ENCODE assay signal across 15 cellular contexts in genomic region chr3:42847731-42848130, GRCh38. TPM values are rescaled to one million over a fixed set of nuclear protein-coding genes. Genes with fewer than 3 reads are reported as not detected.
DNase-seq lines count a peak whose midpoint lies in the region; ATAC-seq, FAIRE-seq and TF ChIP-seq lines count a peak whose summit lies in the region.
"Had no signal": no experiment of that assay in that cellular context is flagged by ENCODE, and none has a peak within 500 bp of the region (broad histone marks: within the 10 kb centered on the region; RNA-seq: fewer than 3 reads in every experiment).

No MANE protein-coding gene starts in this region.

- H3K4me3 ChIP-seq in HepG2 (replicated peaks in 1 of 3; ENCODE audit: insufficient read depth in 1 of 3, low read depth in 2 of 3, low read length in 3 of 3) = no peak overlapping the region
- H3K4me3 ChIP-seq: colonic mucosa, SK-N-MC had no signal

- H3K27me3 Mint-ChIP-seq in activated T-helper 17 cell treated with anti-CD3 and anti-CD28 coated beads, Interleukin-2, amount 50 U/mL, for 72 hours = peaks cover 4% of the 10 kb centered on the region
- H3K27me3 Mint-ChIP-seq in stimulated activated memory B cell treated with anti-CD40 and anti-IgM and Interleukin-4, amounts not matched to agents 10 μg/mL and 1 μg/mL and 100 μg/mL, for 72 hours = no peaks in the 10 kb centered on the region
- H3K27me3 Mint-ChIP-seq: activated CD4-positive, alpha-beta T cell treated with anti-CD3 and anti-CD28 coated beads, Interleukin-2, amount 10 ng/mL, durations not matched to agents 7 days and 5 days had no signal

- no peak overlapping the region for H3K9ac ChIP-seq in HepG2 (ENCODE audit: insufficient read depth, low read depth, low read length)

- H3K4me1 ChIP-seq in HepG2 (ENCODE audit: insufficient read depth, low read length) = peaks cover 90% of the 10 kb centered on the region
- H3K4me1 ChIP-seq: colonic mucosa had no signal

- FAIRE-seq in HepG2 (lab: Jason Lieb, UNC) = no peak

- TF ChIP-seq RAD21 in HepG2 (CRISPR knock-in tag; IDR thresholded peaks at IDR 0.05) = no peak

- peak overlapping the region; percentile 51 for H3K27ac ChIP-seq in HepG2 (ENCODE audit: extremely low read length, insufficient read depth, low read length)
- H3K27ac ChIP-seq: colonic mucosa, SK-N-MC had no signal

- no peak for TF ChIP-seq POLR2A in HepG2 (IDR thresholded peaks at IDR 0.05; ENCODE audit: insufficient read depth in 1 of 2, low read depth in 2 of 2, low read length in 2 of 2)

- no peak for ATAC-seq in activated T-helper 17 cell treated with anti-CD3 and anti-CD28 coated beads, Interleukin-2, amount 50 U/mL, for 72 hours (replicated peaks)
- no peak for ATAC-seq in HepG2
- ATAC-seq in stimulated activated memory B cell treated with anti-CD40 and anti-IgM and Interleukin-4, amounts not matched to agents 10 μg/mL and 1 μg/mL and 100 μg/mL, for 72 hours = no peak
- no peak for ATAC-seq in Right ventricle myocardium superior (ENCODE audit: poor library complexity)
- ATAC-seq in HG02763 (IDR thresholded peaks at IDR 0.05; ENCODE audit: unreplicated experiment) = no peak

- H3K27ac Mint-ChIP-seq in activated T-helper 17 cell treated with anti-CD3 and anti-CD28 coated beads, Interleukin-2, amount 50 U/mL, for 72 hours = peak overlapping the region; percentile 87
- H3K27ac Mint-ChIP-seq in stimulated activated memory B cell treated with anti-CD40 and anti-IgM and Interleukin-4, amounts not matched to agents 10 μg/mL and 1 μg/mL and 100 μg/mL, for 72 hours = peak overlapping the region; percentile 77

- CTCF ChIA-PET in HepG2 (lab: Yijun Ruan, JAX; ENCODE audit: low intra/inter-chr PET ratio, low total read pairs) = no interaction called here

- H3K79me2 ChIP-seq in HepG2 (ENCODE audit: insufficient read depth, low read length) = no peaks in the 10 kb centered on the region

- TF ChIP-seq EP300 in HepG2 (IDR thresholded peaks at IDR 0.05; ENCODE audit: low read depth in 2 of 2, low read length in 2 of 2) = no peak
- TF ChIP-seq EP300 in HepG2 (CRISPR knock-in tag; IDR thresholded peaks at IDR 0.05; ENCODE audit: borderline replicate concordance) = 0 out of 2 replicates have a peak, but pooled peaks have one; percentile 35

- H3K36me3 Mint-ChIP-seq in activated T-helper 17 cell treated with anti-CD3 and anti-CD28 coated beads, Interleukin-2, amount 50 U/mL, for 72 hours (ENCODE audit: low read depth) = no peaks in the 10 kb centered on the region
- no peaks in the 10 kb centered on the region for H3K36me3 Mint-ChIP-seq in stimulated activated memory B cell treated with anti-CD40 and anti-IgM and Interleukin-4, amounts not matched to agents 10 μg/mL and 1 μg/mL and 100 μg/mL, for 72 hours

- peaks cover 12% of the 10 kb centered on the region for H3K4me1 Mint-ChIP-seq in activated T-helper 17 cell treated with anti-CD3 and anti-CD28 coated beads, Interleukin-2, amount 50 U/mL, for 72 hours
- peaks cover 19% of the 10 kb centered on the region for H3K4me1 Mint-ChIP-seq in stimulated activated memory B cell treated with anti-CD40 and anti-IgM and Interleukin-4, amounts not matched to agents 10 μg/mL and 1 μg/mL and 100 μg/mL, for 72 hours

- no peaks in the 10 kb centered on the region for H3K9me3 Mint-ChIP-seq in activated T-helper 17 cell treated with anti-CD3 and anti-CD28 coated beads, Interleukin-2, amount 50 U/mL, for 72 hours
- H3K9me3 Mint-ChIP-seq in stimulated activated memory B cell treated with anti-CD40 and anti-IgM and Interleukin-4, amounts not matched to agents 10 μg/mL and 1 μg/mL and 100 μg/mL, for 72 hours = no peaks in the 10 kb centered on the region
- H3K9me3 Mint-ChIP-seq: activated CD4-positive, alpha-beta T cell treated with anti-CD3 and anti-CD28 coated beads, Interleukin-2, amount 10 ng/mL, durations not matched to agents 7 days and 5 days had no signal

- in situ Hi-C loops in HepG2 (cut with HindIII; ENCODE audit: extremely low pct_ligation_motif_present, low pct_unique_long_range_greater_than_20kb) (loop anchor here (25.0 kb wide), 1 partner anchor 610 kb away; no protein-coding TSS in a partner anchor), G401 (cut with HindIII; ENCODE audit: low sequenced_read_pairs) (no loop called here)

- peak overlapping the region; percentile 52 for H3K4me3 Mint-ChIP-seq in activated T-helper 17 cell treated with anti-CD3 and anti-CD28 coated beads, Interleukin-2, amount 50 U/mL, for 72 hours
- H3K4me3 Mint-ChIP-seq in stimulated activated memory B cell treated with anti-CD40 and anti-IgM and Interleukin-4, amounts not matched to agents 10 μg/mL and 1 μg/mL and 100 μg/mL, for 72 hours = no peak overlapping the region
- H3K4me3 Mint-ChIP-seq: activated CD4-positive, alpha-beta T cell treated with anti-CD3 and anti-CD28 coated beads, Interleukin-2, amount 10 ng/mL, durations not matched to agents 7 days and 5 days had no signal

- H3K4me2 ChIP-seq in HepG2 (ENCODE audit: low read depth, low read length) = peak overlapping the region; percentile 59

- no TSS peak for BruUV-seq in HepG2 (replicated peaks; lab: Mats Ljungman, UMichigan)

- POLR2A ChIA-PET in HepG2 (lab: Yijun Ruan, JAX) = interaction anchor here (0.6 to 1.7 kb wide), 4 partner anchors 8 to 43 kb away, joined by 3 to 5 read pairs (median 4); partner anchors contain the start of gene CYP8B1

- TF ChIP-seq CTCF in HepG2 (CRISPR knock-in tag; IDR thresholded peaks at IDR 0.05) = no peak

- H4K20me1 ChIP-seq in HepG2 (ENCODE audit: insufficient read depth, low read length) = no peaks in the 10 kb centered on the region

- intact Hi-C loops in HepG2 (cut with micrococcal nuclease; ENCODE audit: unreplicated experiment) (no loop called here), Right ventricle myocardium superior (cut with DNase I) (no loop called here)

- no peak overlapping the region for H2AFZ ChIP-seq in HepG2 (ENCODE audit: low read length)

- no peaks in the 10 kb centered on the region for H3K36me3 ChIP-seq in HepG2 (replicated peaks in 1 of 2; ENCODE audit: control insufficient read depth in 1 of 2, insufficient read depth in 2 of 2, low read length in 2 of 2)
- H3K36me3 ChIP-seq: colonic mucosa had no signal

- no peaks in the 10 kb centered on the region for H3K9me3 ChIP-seq in HepG2 (ENCODE audit: low read length)
- H3K9me3 ChIP-seq: colonic mucosa had no signal

- WGBS in HepG2 (ENCODE audit: low lambda C conversion rate) = 45% methylated on average over 4 of the region's 4 CpGs

- no peaks in the 10 kb centered on the region for H3K27me3 ChIP-seq in HepG2 (ENCODE audit: control insufficient read depth in 1 of 2, insufficient read depth in 2 of 2, low read length in 2 of 2)
- H3K27me3 ChIP-seq: colonic mucosa had no signal

- DNase-seq in Kasumi-1 (lab: John Stamatoyannopoulos, UW) (peak; percentile 43 to 60), HepG2 (ENCODE audit: low spot score) (no peak), DMS79 (lab: John Stamatoyannopoulos, UW) (no peak), Right ventricle myocardium superior (no peak), G401 (ENCODE audit: low spot score) (no peak)
- DNase-seq: activated CD4-positive, alpha-beta T cell treated with anti-CD3 and anti-CD28 coated beads, Interleukin-2, amount 10 ng/mL, durations not matched to agents 7 days and 5 days; colonic mucosa; foreskin fibroblast; left cardiac atrium; NCI-H748 treated with DMSO at 0.1 percent for 48 hours; retina had no signal

RNA-seq across cellular contexts. Expression of gene CYP8B1, which starts 27.9 kb away (rescaled TPM):
- not detected for total RNA-seq in activated T-helper 17 cell treated with anti-CD3 and anti-CD28 coated beads, Interleukin-2, amount 50 U/mL, for 72 hours
- total RNA-seq in HepG2 (2016; rRNA removed; fragmentation: Illumina TruSeq; extraction: Trizol) = 0.58 and 0.90 TPM in 2 replicates
- total RNA-seq in HepG2 (2016; cell fraction: cytosol; rRNA removed; fragmentation: Illumina TruSeq; extraction: Trizol; ENCODE audit: low read depth) = 0.20 and 0.26 TPM in 2 replicates
- 0.41 and 0.79 TPM in 2 replicates for total RNA-seq in HepG2 (2016; cell fraction: insoluble cytoplasmic fraction; rRNA removed; fragmentation: Illumina TruSeq; extraction: Trizol)
- total RNA-seq in HepG2 (2016; cell fraction: membrane; rRNA removed; fragmentation: Illumina TruSeq; extraction: Trizol) = 0.25 and 0.41 TPM in 2 replicates
- total RNA-seq in HepG2 (2016; cell fraction: nucleus; rRNA removed; fragmentation: Illumina TruSeq; extraction: Trizol) = 1.2 and 1.7 TPM in 2 replicates
- polyA plus RNA-seq in HepG2 (2011; rRNA removed) = 2.0 and 2.8 TPM in 2 replicates
- polyA plus RNA-seq in HepG2 (2011; cell fraction: cytosol; rRNA removed) = 1.5 and 2.3 TPM in 2 replicates
- polyA plus RNA-seq in HepG2 (2011; cell fraction: nucleus; rRNA removed) = 0.79 and 1.8 TPM in 2 replicates
- 2.6 and 4.9 TPM in 2 replicates for polyA plus RNA-seq in HepG2 (2012)
- 0.12 and 0.17 TPM in 2 replicates for polyA plus RNA-seq in HepG2 (2016; cell fraction: cytosol; fragmentation: Illumina TruSeq; extraction: Trizol; ENCODE audit: low read depth)
- polyA plus RNA-seq in HepG2 (2016; cell fraction: insoluble cytoplasmic fraction; fragmentation: Illumina TruSeq; extraction: Trizol; ENCODE audit: low read depth) = 0.52 and 0.73 TPM in 2 replicates
- polyA plus RNA-seq in HepG2 (2016; cell fraction: membrane; fragmentation: Illumina TruSeq; extraction: Trizol; ENCODE audit: low read depth) = 0.31 and 0.44 TPM in 2 replicates
- polyA plus RNA-seq in HepG2 (2016; cell fraction: nucleus; fragmentation: Illumina TruSeq; extraction: Trizol; ENCODE audit: insufficient read depth, low read depth) = 1.5 and 2.0 TPM in 2 replicates
- polyA minus RNA-seq in HepG2 (2011; rRNA and poly(A)+ RNA removed; ENCODE audit: low replicate concordance) = 4.2 TPM in 1 of 2 replicates, not detected in the other
- polyA minus RNA-seq in HepG2 (2011; cell fraction: cytosol; rRNA and poly(A)+ RNA removed) = 2.0 and 3.6 TPM in 2 replicates
- 2.4 and 2.6 TPM in 2 replicates for polyA minus RNA-seq in HepG2 (2011; cell fraction: nucleus; rRNA and poly(A)+ RNA removed)
- total RNA-seq in Right ventricle myocardium superior = not detected
- not detected in 2 replicates for total RNA-seq in G401 (2014; rRNA removed; shearing (Covaris generic))
- total RNA-seq: activated CD4-positive, alpha-beta T cell treated with anti-CD3 and anti-CD28 coated beads, Interleukin-2, amount 10 ng/mL, durations not matched to agents 7 days and 5 days; left cardiac atrium had no signal

RNA-seq across cellular contexts. Expression of gene ACKR2, which starts 38.5 kb away (rescaled TPM):
- 1 to 10 TPM in 1 of 2 donors, under 1 TPM in 1; 0.77 to 1.3 TPM for total RNA-seq in activated T-helper 17 cell treated with anti-CD3 and anti-CD28 coated beads, Interleukin-2, amount 50 U/mL, for 72 hours
- total RNA-seq in HepG2 (2016; rRNA removed; fragmentation: Illumina TruSeq; extraction: Trizol) (1.1 TPM in 2 replicates), Right ventricle myocardium superior (0.43 TPM)
- total RNA-seq in HepG2 (2016; cell fraction: cytosol; rRNA removed; fragmentation: Illumina TruSeq; extraction: Trizol; ENCODE audit: low read depth) = 0.62 and 2.0 TPM in 2 replicates
- total RNA-seq in HepG2 (2016; cell fraction: insoluble cytoplasmic fraction; rRNA removed; fragmentation: Illumina TruSeq; extraction: Trizol) = 0.64 and 0.71 TPM in 2 replicates
- total RNA-seq in HepG2 (2016; cell fraction: membrane; rRNA removed; fragmentation: Illumina TruSeq; extraction: Trizol) = 1.1 and 1.2 TPM in 2 replicates
- total RNA-seq in HepG2 (2016; cell fraction: nucleus; rRNA removed; fragmentation: Illumina TruSeq; extraction: Trizol) = 1.1 and 2.7 TPM in 2 replicates
- polyA plus RNA-seq in HepG2 (2011; rRNA removed) = 1.9 and 2.6 TPM in 2 replicates
- 0.87 and 1.3 TPM in 2 replicates for polyA plus RNA-seq in HepG2 (2011; cell fraction: cytosol; rRNA removed)
- 1.9 and 2.1 TPM in 2 replicates for polyA plus RNA-seq in HepG2 (2011; cell fraction: nucleus; rRNA removed)
- 1.4 and 1.8 TPM in 2 replicates for polyA plus RNA-seq in HepG2 (2012)
- 0.19 and 0.42 TPM in 2 replicates for polyA plus RNA-seq in HepG2 (2016; cell fraction: cytosol; fragmentation: Illumina TruSeq; extraction: Trizol; ENCODE audit: low read depth)
- 0.44 and 0.74 TPM in 2 replicates for polyA plus RNA-seq in HepG2 (2016; cell fraction: insoluble cytoplasmic fraction; fragmentation: Illumina TruSeq; extraction: Trizol; ENCODE audit: low read depth)
- 0.29 and 0.34 TPM in 2 replicates for polyA plus RNA-seq in HepG2 (2016; cell fraction: membrane; fragmentation: Illumina TruSeq; extraction: Trizol; ENCODE audit: low read depth)
- 0.83 and 1.5 TPM in 2 replicates for polyA plus RNA-seq in HepG2 (2016; cell fraction: nucleus; fragmentation: Illumina TruSeq; extraction: Trizol; ENCODE audit: insufficient read depth, low read depth)
- polyA minus RNA-seq in HepG2 (2011; rRNA and poly(A)+ RNA removed; ENCODE audit: low replicate concordance) = 0.05 and 6.0 TPM in 2 replicates
- polyA minus RNA-seq in HepG2 (2011; cell fraction: cytosol; rRNA and poly(A)+ RNA removed) = 3.0 and 3.5 TPM in 2 replicates
- 3.5 and 6.0 TPM in 2 replicates for polyA minus RNA-seq in HepG2 (2011; cell fraction: nucleus; rRNA and poly(A)+ RNA removed)
- total RNA-seq in G401 (2014; rRNA removed; shearing (Covaris generic)) = not detected in 2 replicates

RNA-seq across cellular contexts. Expression of gene HIGD1A, which starts 43.4 kb away (rescaled TPM):
- total RNA-seq in activated T-helper 17 cell treated with anti-CD3 and anti-CD28 coated beads, Interleukin-2, amount 50 U/mL, for 72 hours = 10 to 100 TPM; 46.4 to 84.4 TPM
- 253 and 379 TPM in 2 replicates for total RNA-seq in HepG2 (2016; rRNA removed; fragmentation: Illumina TruSeq; extraction: Trizol)
- total RNA-seq in HepG2 (2016; cell fraction: cytosol; rRNA removed; fragmentation: Illumina TruSeq; extraction: Trizol; ENCODE audit: low read depth) = 47.7 and 48.6 TPM in 2 replicates
- 250 and 416 TPM in 2 replicates for total RNA-seq in HepG2 (2016; cell fraction: insoluble cytoplasmic fraction; rRNA removed; fragmentation: Illumina TruSeq; extraction: Trizol)
- total RNA-seq in HepG2 (2016; cell fraction: membrane; rRNA removed; fragmentation: Illumina TruSeq; extraction: Trizol) = 136 and 157 TPM in 2 replicates
- total RNA-seq in HepG2 (2016; cell fraction: nucleus; rRNA removed; fragmentation: Illumina TruSeq; extraction: Trizol) = 98.8 and 101 TPM in 2 replicates
- 175 and 222 TPM in 2 replicates for polyA plus RNA-seq in HepG2 (2011; rRNA removed)
- polyA plus RNA-seq in HepG2 (2011; cell fraction: cytosol; rRNA removed) = 84.7 and 175 TPM in 2 replicates
- polyA plus RNA-seq in HepG2 (2011; cell fraction: nucleus; rRNA removed) = 20.5 and 47.2 TPM in 2 replicates
- polyA plus RNA-seq in HepG2 (2012) = 196 and 210 TPM in 2 replicates
- 58.2 and 60.2 TPM in 2 replicates for polyA plus RNA-seq in HepG2 (2016; cell fraction: cytosol; fragmentation: Illumina TruSeq; extraction: Trizol; ENCODE audit: low read depth)
- 380 and 413 TPM in 2 replicates for polyA plus RNA-seq in HepG2 (2016; cell fraction: insoluble cytoplasmic fraction; fragmentation: Illumina TruSeq; extraction: Trizol; ENCODE audit: low read depth)
- 121 and 132 TPM in 2 replicates for polyA plus RNA-seq in HepG2 (2016; cell fraction: membrane; fragmentation: Illumina TruSeq; extraction: Trizol; ENCODE audit: low read depth)
- 141 TPM in 2 replicates for polyA plus RNA-seq in HepG2 (2016; cell fraction: nucleus; fragmentation: Illumina TruSeq; extraction: Trizol; ENCODE audit: insufficient read depth, low read depth)
- 17.0 and 26.1 TPM in 2 replicates for polyA minus RNA-seq in HepG2 (2011; rRNA and poly(A)+ RNA removed; ENCODE audit: low replicate concordance)
- 99.1 and 123 TPM in 2 replicates for polyA minus RNA-seq in HepG2 (2011; cell fraction: cytosol; rRNA and poly(A)+ RNA removed)
- 38.9 and 61.0 TPM in 2 replicates for polyA minus RNA-seq in HepG2 (2011; cell fraction: nucleus; rRNA and poly(A)+ RNA removed)
- 320 TPM for total RNA-seq in Right ventricle myocardium superior
- 239 and 240 TPM in 2 replicates for total RNA-seq in G401 (2014; rRNA removed; shearing (Covaris generic))

RNA-seq across cellular contexts. Expression of gene ZNF662, which starts 58.2 kb away (rescaled TPM):
- total RNA-seq in activated T-helper 17 cell treated with anti-CD3 and anti-CD28 coated beads, Interleukin-2, amount 50 U/mL, for 72 hours = under 1 TPM; 0.06 to 0.24 TPM
- not detected in 2 replicates for total RNA-seq in HepG2 (2016; rRNA removed; fragmentation: Illumina TruSeq; extraction: Trizol)
- not detected in 2 replicates for total RNA-seq in HepG2 (2016; cell fraction: cytosol; rRNA removed; fragmentation: Illumina TruSeq; extraction: Trizol; ENCODE audit: low read depth)
- 0.02 TPM in 1 of 2 replicates, not detected in the other for total RNA-seq in HepG2 (2016; cell fraction: insoluble cytoplasmic fraction; rRNA removed; fragmentation: Illumina TruSeq; extraction: Trizol)
- total RNA-seq in HepG2 (2016; cell fraction: membrane; rRNA removed; fragmentation: Illumina TruSeq; extraction: Trizol) = not detected in 2 replicates
- total RNA-seq in HepG2 (2016; cell fraction: nucleus; rRNA removed; fragmentation: Illumina TruSeq; extraction: Trizol) = not detected in 2 replicates
- 0.05 TPM in 1 of 2 replicates, not detected in the other for polyA plus RNA-seq in HepG2 (2011; rRNA removed)
- not detected in 2 replicates for polyA plus RNA-seq in HepG2 (2011; cell fraction: cytosol; rRNA removed)
- not detected in 2 replicates for polyA plus RNA-seq in HepG2 (2011; cell fraction: nucleus; rRNA removed)
- polyA plus RNA-seq in HepG2 (2012) = not detected in 2 replicates
- not detected in 2 replicates for polyA plus RNA-seq in HepG2 (2016; cell fraction: cytosol; fragmentation: Illumina TruSeq; extraction: Trizol; ENCODE audit: low read depth)
- polyA plus RNA-seq in HepG2 (2016; cell fraction: insoluble cytoplasmic fraction; fragmentation: Illumina TruSeq; extraction: Trizol; ENCODE audit: low read depth) = not detected in 2 replicates
- polyA plus RNA-seq in HepG2 (2016; cell fraction: membrane; fragmentation: Illumina TruSeq; extraction: Trizol; ENCODE audit: low read depth) = not detected in 2 replicates
- polyA plus RNA-seq in HepG2 (2016; cell fraction: nucleus; fragmentation: Illumina TruSeq; extraction: Trizol; ENCODE audit: insufficient read depth, low read depth) = not detected in 2 replicates
- not detected in 2 replicates for polyA minus RNA-seq in HepG2 (2011; rRNA and poly(A)+ RNA removed; ENCODE audit: low replicate concordance)
- polyA minus RNA-seq in HepG2 (2011; cell fraction: cytosol; rRNA and poly(A)+ RNA removed) = not detected in 2 replicates
- 0.26 and 0.50 TPM in 2 replicates for polyA minus RNA-seq in HepG2 (2011; cell fraction: nucleus; rRNA and poly(A)+ RNA removed)
- 3.3 TPM for total RNA-seq in Right ventricle myocardium superior
- not detected in 2 replicates for total RNA-seq in G401 (2014; rRNA removed; shearing (Covaris generic))

Comparison
In these comparisons a context has a peak if more than half of its experiments do, and no peak if none do; other contexts are left out.
1. DNase-seq: peak in Kasumi-1 (2 of 2); none in HepG2 (single experiment), DMS79 (single experiment), Right ventricle myocardium superior (single experiment) and G401 (single experiment).